20 cellular contexts compared by ENCODE assay signal in genomic region chr7:87226495-87226894, GRCh38. TPM values are rescaled to one million over a fixed set of nuclear protein-coding genes. Genes with fewer than 3 reads are reported as not detected.
DNase-seq lines count a peak whose midpoint lies in the region; ATAC-seq, FAIRE-seq and TF ChIP-seq lines count a peak whose summit lies in the region.
"Had no signal": no experiment of that assay in that cellular context is flagged by ENCODE, and none has a peak within 500 bp of the region (broad histone marks: within the 10 kb centered on the region; RNA-seq: fewer than 3 reads in every experiment).

No MANE protein-coding gene starts in this region.

- CTCF ChIA-PET in OCI-LY7 (lab: Charles Lee; ENCODE audit: unreplicated experiment): no interaction called here

- H3K79me2 ChIP-seq in OCI-LY7 (ENCODE audit: insufficient read depth, low read depth, low read length): no peaks in the 10 kb centered on the region

- no peaks in the 10 kb centered on the region for H3K9me3 ChIP-seq in OCI-LY7 (ENCODE audit: low read length)
- no peaks in the 10 kb centered on the region for H3K9me3 ChIP-seq in uterus
- H3K9me3 ChIP-seq: lower lobe of right lung, thoracic aorta had no signal

- intact Hi-C loops in OCI-LY7 (cut with micrococcal nuclease; ENCODE audit: unreplicated experiment) (no loop called here), uterus (cut with DNase I; ENCODE audit: low total_unique reads) (no loop called here)

- H3K36me3 ChIP-seq in OCI-LY7 (ENCODE audit: insufficient read depth, low read length) (no peaks in the 10 kb centered on the region), uterus (no peaks in the 10 kb centered on the region)
- H3K36me3 ChIP-seq: lower lobe of right lung, thoracic aorta had no signal

- no peak overlapping the region for H3K4me3 ChIP-seq in OCI-LY7 (ENCODE audit: low read depth, low read length, poor library complexity, severe bottlenecking)
- H3K4me3 ChIP-seq in uterus: no peak overlapping the region
- H3K4me3 ChIP-seq: lower lobe of right lung, thoracic aorta had no signal

- no peaks in the 10 kb centered on the region for H4K20me1 ChIP-seq in OCI-LY7 (ENCODE audit: insufficient read depth, low read length)

- H2AFZ ChIP-seq in OCI-LY7 (ENCODE audit: low read length): peak overlapping the region; percentile 54; the same call in 1 of the 2 replicates

- DNase-seq in GM12891 (ENCODE audit: insufficient read length, low spot score) (no peak), GM19239 (ENCODE audit: insufficient read length, low spot score) (no peak), OCI-LY7 (ENCODE audit: low spot score) (peak; percentile 33), uterus (no peak), GM03348 (ENCODE audit: low spot score) (no peak), LoVo (ENCODE audit: low spot score) (no peak)
- DNase-seq: activated CD4-positive, alpha-beta T cell treated with anti-CD3 and anti-CD28 coated beads for 1 hour; activated effector memory CD4-positive, alpha-beta T cell treated with Interleukin-2 at 50 U/mL for 16 hours; cortex of kidney; GDM1; lower lobe of right lung; NCI-H146; NCI-H2227 treated with DMSO at 0.1 percent for 48 hours; nucleus accumbens; retina; stimulated activated CD4-positive, alpha-beta T cell treated with anti-CD3 and anti-CD28 coated beads, Interleukin-12 subunit alpha, Interleukin-12 subunit beta, amount 100 ng/mL, for 4 hours had no signal

- FAIRE-seq in GM12891 (lab: Jason Lieb, UNC) (peak; percentile 63), GM19239 (lab: Jason Lieb, UNC) (peak; percentile 75)

- no peak for TF ChIP-seq CTCF in OCI-LY7 (conservative IDR thresholded peaks at IDR 0.05; ENCODE audit: low read length)
- no peak for TF ChIP-seq CTCF in uterus (IDR thresholded peaks at IDR 0.05)

- ATAC-seq in HG02852 (IDR thresholded peaks at IDR 0.05; ENCODE audit: unreplicated experiment) (peak; percentile 75), GM21367 (IDR thresholded peaks at IDR 0.05; ENCODE audit: unreplicated experiment) (no peak)
- ATAC-seq: Panc1 had no signal

- BruUV-seq in OCI-LY7 (replicated peaks; lab: Mats Ljungman, UMichigan): no TSS peak

- no peak for TF ChIP-seq POLR2A in GM12891 (IDR thresholded peaks at IDR 0.05; ENCODE audit: low read depth, low read length)
- no peak for TF ChIP-seq POLR2A in uterus (IDR thresholded peaks at IDR 0.05)

- no peaks in the 10 kb centered on the region for H3K27me3 ChIP-seq in uterus

- POLR2A ChIA-PET in OCI-LY7 (lab: Charles Lee): interaction anchor here (0.6 to 1.2 kb wide), 3 partner anchors 9 to 449 kb away, joined by 3 to 4 read pairs (median 3); no protein-coding TSS in a partner anchor

- H3K4me2 ChIP-seq in OCI-LY7 (ENCODE audit: low read length): 0 out of 2 replicates have a peak overlapping the region, but pooled peaks have one; percentile 7

- no peak overlapping the region for H3K27ac ChIP-seq in OCI-LY7 (ENCODE audit: low read depth, low read length, poor library complexity, severe bottlenecking)
- H3K27ac ChIP-seq in uterus: no peak overlapping the region
- H3K27ac ChIP-seq: lower lobe of right lung, thoracic aorta had no signal

- peaks cover 13% of the 10 kb centered on the region for H3K4me1 ChIP-seq in OCI-LY7 (ENCODE audit: insufficient read depth, low read length, poor library complexity, severe bottlenecking)
- no peaks in the 10 kb centered on the region for H3K4me1 ChIP-seq in uterus
- H3K4me1 ChIP-seq: lower lobe of right lung had no signal

- no peaks in the 10 kb centered on the region for H3K9me2 ChIP-seq in OCI-LY7 (ENCODE audit: insufficient read depth, low read length)

TF ChIP-seq in GM12891, 5 proteins besides CTCF, POLR2A, EP300 and RAD21:
- TF ChIP-seq POU2F2 (IDR thresholded peaks at IDR 0.05; ENCODE audit: low read depth, low read length): no peak
- TF ChIP-seq SPI1 (IDR thresholded peaks at IDR 0.05; ENCODE audit: low read depth, low read length): peak; percentile 45

RNA-seq across cellular contexts. Expression of gene TMEM243, which starts 7.0 kb away (rescaled TPM):
- polyA plus RNA-seq in GM12891 (2012; ENCODE audit: low read depth, missing spikeins): 90.1 TPM
- 116 and 126 TPM in 2 replicates for total RNA-seq in OCI-LY7 (2014; rRNA removed; shearing (Covaris generic))
- total RNA-seq in OCI-LY7 (2022) (88.7 and 101 TPM in 2 replicates), uterus (100 to 1,000 TPM in 1 of 4 donors, 10 to 100 TPM in 3; 14.1 to 120 (median 44.4) TPM)
